Comparison of ENCODE assay signal across 16 cellular contexts in genomic region chr2:146982393-146982846, GRCh38.
DNase-seq lines count a peak whose midpoint lies in the region; ATAC-seq, FAIRE-seq and TF ChIP-seq lines count a peak whose summit lies in the region.
"Had no signal": no experiment of that assay in that cellular context is flagged by ENCODE, and none has a peak within 500 bp of the region (broad histone marks: within the 10 kb centered on the region; RNA-seq: fewer than 3 reads in every experiment).

No MANE protein-coding gene starts in this region.

- no peaks in the 10 kb centered on the region for H3K27me3 Mint-ChIP-seq in MCF 10A (ENCODE audit: insufficient read depth, unreplicated experiment)
- H3K27me3 Mint-ChIP-seq: progenitor cell of endocrine pancreas had no signal

- FAIRE-seq in urothelium cell line (lab: Jason Lieb, UNC): no peak
- FAIRE-seq: A204.1, islet of Langerhans, K562, TTC549 had no signal

- CTCF ChIA-PET in MCF 10A (lab: Yijun Ruan, JAX): interaction anchor here (0.9 to 1.5 kb wide), 3 partner anchors 55 to 70 kb away, joined by 3 to 6 read pairs (median 5); no protein-coding TSS in a partner anchor

- H3K27ac Mint-ChIP-seq in MCF 10A (ENCODE audit: low read depth, unreplicated experiment): peak overlapping the region; percentile 62
- H3K27ac Mint-ChIP-seq: activated T-cell treated with anti-CD3 and anti-CD28 coated beads, Interleukin-2, amount 50 U/mL, for 72 hours; progenitor cell of endocrine pancreas had no signal

- TF ChIP-seq CTCF in MCF 10A (IDR thresholded peaks at IDR 0.05; ENCODE audit: unreplicated experiment): no peak

- ATAC-seq in GM19035 (IDR thresholded peaks at IDR 0.05; ENCODE audit: unreplicated experiment): no peak
- ATAC-seq: activated T-cell treated with anti-CD3 and anti-CD28 coated beads, Interleukin-2, amount 50 U/mL, for 72 hours; K562 had no signal

- no peak overlapping the region for H3K4me3 Mint-ChIP-seq in MCF 10A (ENCODE audit: unreplicated experiment)
- H3K4me3 Mint-ChIP-seq: activated T-cell treated with anti-CD3 and anti-CD28 coated beads, Interleukin-2, amount 50 U/mL, for 72 hours had no signal

- DNase-seq in NOMO-1 treated with DMSO at 0.1 percent for 48 hours (lab: John Stamatoyannopoulos, UW; ENCODE audit: unreplicated experiment): peak; percentile 1
- no peak for DNase-seq in NOMO-1 treated with dmso at 0.1 percent for 144 hours (lab: John Stamatoyannopoulos, UW; ENCODE audit: unreplicated experiment)
- peak; percentile 94 for DNase-seq in MCF 10A (ENCODE audit: unreplicated experiment)
- DNase-seq in kidney glomerular epithelial cell (lab: John Stamatoyannopoulos, UW): peak; percentile 49
- peak; percentile 12 for DNase-seq in urothelium cell line (ENCODE audit: low spot score)
- DNase-seq in NCI-H446 treated with DMSO at 0.1 percent for 48 hours (lab: John Stamatoyannopoulos, UW): no peak
- DNase-seq in NCI-H1417 treated with DMSO at 0.1 percent for 48 hours (lab: John Stamatoyannopoulos, UW): no peak
- DNase-seq: activated T-cell treated with anti-CD3 and anti-CD28 coated beads, Interleukin-2, amount 50 U/mL, for 72 hours; dermis blood vessel endothelial cell; NCI-H748 treated with DMSO at 0.1 percent for 48 hours had no signal

- H3K9me3 Mint-ChIP-seq in MCF 10A (ENCODE audit: unreplicated experiment): no peaks in the 10 kb centered on the region

- intact Hi-C loops in MCF 10A (cut with micrococcal nuclease): loop anchor here (5.0 kb wide), 1 partner anchor 50 kb away; no protein-coding TSS in a partner anchor

- BruUV-seq in MCF 10A (replicated peaks; lab: Mats Ljungman, UMichigan): no TSS peak

- POLR2A ChIA-PET in MCF 10A (lab: Yijun Ruan, JAX): interaction anchor here (0.6 to 1.5 kb wide), 15 partner anchors 9 to 915 kb away, joined by 3 to 8 read pairs (median 4); no protein-coding TSS in a partner anchor

- no peaks in the 10 kb centered on the region for H3K36me3 Mint-ChIP-seq in MCF 10A (ENCODE audit: insufficient read depth, unreplicated experiment)

- H3K4me1 Mint-ChIP-seq in MCF 10A (ENCODE audit: insufficient read depth, unreplicated experiment): peaks cover 24% of the 10 kb centered on the region

Comparison
In these comparisons a context has a peak if more than half of its experiments do, and no peak if none do; other contexts are left out.
1. DNase-seq: peak in NOMO-1 treated with DMSO at 0.1 percent for 48 hours (single experiment), MCF 10A (single experiment), kidney glomerular epithelial cell (single experiment) and urothelium cell line (single experiment); none in NOMO-1 treated with dmso at 0.1 percent for 144 hours (single experiment), NCI-H446 treated with DMSO at 0.1 percent for 48 hours (single experiment) and NCI-H1417 treated with DMSO at 0.1 percent for 48 hours (single experiment).